ENCODE assay signal across 20 cellular contexts in genomic region chr22:23524226-23524625, GRCh38. TPM values are rescaled to one million over a fixed set of nuclear protein-coding genes. Genes with fewer than 3 reads are reported as not detected.
"Had no signal": no experiment of that assay in that cellular context is flagged by ENCODE, and none has a peak within 500 bp of the region (broad histone marks: within the 10 kb centered on the region; RNA-seq: fewer than 3 reads in every experiment).

No MANE protein-coding gene starts in this region.

- H3K9me3 Mint-ChIP-seq: activated naive CD4-positive, alpha-beta T cell treated with anti-CD3 and anti-CD28 coated beads for 36 hours; activated T-helper 17 cell treated with anti-CD3 and anti-CD28 coated beads, Interleukin-2, amount 50 U/mL, for 72 hours; naive thymus-derived CD8-positive, alpha-beta T cell had no signal

- H3K4me3 ChIP-seq: coronary artery, lung, mucosa of descending colon, psoas muscle, sigmoid colon, thyroid gland had no signal

- H3K4me3 Mint-ChIP-seq: activated naive CD4-positive, alpha-beta T cell treated with anti-CD3 and anti-CD28 coated beads for 36 hours; activated T-helper 17 cell treated with anti-CD3 and anti-CD28 coated beads, Interleukin-2, amount 50 U/mL, for 72 hours; naive thymus-derived CD8-positive, alpha-beta T cell had no signal

- H3K27ac ChIP-seq: psoas muscle had no signal

- H3K4me1 Mint-ChIP-seq: activated T-helper 17 cell treated with anti-CD3 and anti-CD28 coated beads, Interleukin-2, amount 50 U/mL, for 72 hours had no signal

- H3K27ac Mint-ChIP-seq: activated naive CD4-positive, alpha-beta T cell treated with anti-CD3 and anti-CD28 coated beads for 36 hours; activated T-helper 17 cell treated with anti-CD3 and anti-CD28 coated beads, Interleukin-2, amount 50 U/mL, for 72 hours had no signal

- H3K36me3 ChIP-seq: sigmoid colon, thyroid gland had no signal

- H3K4me1 ChIP-seq: psoas muscle had no signal

- H3K27me3 ChIP-seq: sigmoid colon, thyroid gland had no signal

- H3K36me3 Mint-ChIP-seq: naive thymus-derived CD8-positive, alpha-beta T cell had no signal

- DNase-seq: activated CD4-positive, CD25-positive, alpha-beta regulatory T cell treated with anti-CD3 and anti-CD28 coated beads, Interleukin-2, amount 50 U/mL, for 72 hours; activated naive CD4-positive, alpha-beta T cell treated with anti-CD3 and anti-CD28 coated beads for 36 hours; caudate nucleus; effector CD8-positive, alpha-beta T cell; head of caudate nucleus; mucosa of descending colon; naive thymus-derived CD8-positive, alpha-beta T cell; sigmoid colon; stimulated activated CD4-positive, alpha-beta T cell treated with anti-CD3 and anti-CD28 coated beads, Interleukin-1b, Interleukin-23, amount 100 ng/mL, for 48 hours; T-helper 9 cell had no signal

- H3K9me3 ChIP-seq: mucosa of descending colon, psoas muscle, sigmoid colon, thyroid gland had no signal

RNA-seq across cellular contexts. Expression of gene IGLL1, which starts 55.9 kb away (rescaled TPM):
- total RNA-seq: activated naive CD4-positive, alpha-beta T cell treated with anti-CD3 and anti-CD28 coated beads for 36 hours; activated T-helper 17 cell treated with anti-CD3 and anti-CD28 coated beads, Interleukin-2, amount 50 U/mL, for 72 hours; astrocyte; endothelial cell of umbilical vein; fibroblast of lung; frontal cortex; mucosa of descending colon; naive thymus-derived CD8-positive, alpha-beta T cell; omental fat pad; psoas muscle; sigmoid colon; thyroid gland had no signal
- polyA plus RNA-seq: endothelial cell of umbilical vein; fibroblast of lung; naive thymus-derived CD8-positive, alpha-beta T cell; psoas muscle; sigmoid colon had no signal
